In genomic region chr2:151422917-151423439, GRCh38 we compare ENCODE assay signal across 10 cellular contexts. TPM values are rescaled to one million over a fixed set of nuclear protein-coding genes. Genes with fewer than 3 reads are reported as not detected.
A peak's percentile ranks its signal among the peaks of the same experiment; 100 is the strongest.
DNase-seq lines count a peak whose midpoint lies in the region; ATAC-seq and TF ChIP-seq lines count a peak whose summit lies in the region.
"Had no signal": no experiment of that assay in that cellular context is flagged by ENCODE, and none has a peak within 500 bp of the region (broad histone marks: within the 10 kb centered on the region; RNA-seq: fewer than 3 reads in every experiment).

No MANE protein-coding gene starts in this region.

- H3K27me3 ChIP-seq in HCT116 (ENCODE audit: insufficient read depth, low read length) (no peaks in the 10 kb centered on the region), colonic mucosa (no peaks in the 10 kb centered on the region)

- intact Hi-C loops in HCT116 (cut with micrococcal nuclease) (no loop called here), colonic mucosa (cut with DNase I) (no loop called here)

- RAD21 ChIA-PET in HCT116 (lab: Charles Lee; ENCODE audit: low non-redundant PET in 1 of 2, low total read pairs in 2 of 2, uncharacterized antibody in 2 of 2, unreplicated experiment in 2 of 2), result no interaction called here

- H3K4me1 ChIP-seq in HCT116 (ENCODE audit: control insufficient read depth in 1 of 2, insufficient read depth in 2 of 2, low read length in 2 of 2) (no peaks in the 10 kb centered on the region), colonic mucosa (no peaks in the 10 kb centered on the region)

- H3K36me3 ChIP-seq in HCT116 (ENCODE audit: control insufficient read depth in 1 of 2, insufficient read depth in 2 of 2, low read length in 2 of 2) (peaks cover 28 to 50% of the 10 kb centered on the region in 2 experiments; a peak in 3 of 4 replicates), colonic mucosa (no peaks in the 10 kb centered on the region)

- no peak for TF ChIP-seq POLR2A in HCT116 (IDR thresholded peaks at IDR 0.05; ENCODE audit: borderline replicate concordance, extremely low read depth, insufficient read depth, insufficient read length)

- ATAC-seq in activated T-cell treated with anti-CD3 and anti-CD28 coated beads, Interleukin-2, amount 50 U/mL, for 72 hours (replicated peaks in 1 of 2), result peak; percentile 36 to 49
- ATAC-seq in HCT116 (no peak), HG03558 (IDR thresholded peaks at IDR 0.05; ENCODE audit: extremely low read depth, unreplicated experiment) (peak; percentile 78)

- H3K4me2 ChIP-seq in HCT116 (ENCODE audit: low read length), result no peak overlapping the region

- no peak for TF ChIP-seq RAD21 in HCT116 (IDR thresholded peaks at IDR 0.05; ENCODE audit: low read depth)

- no peak overlapping the region for H2AFZ ChIP-seq in HCT116 (ENCODE audit: low read depth, low read length, poor library complexity, severe bottlenecking)

- H3K9me3 ChIP-seq in HCT116 (ENCODE audit: control insufficient read depth in 1 of 2, insufficient read depth in 1 of 2, low read depth in 1 of 2, low read length in 2 of 2) (no peaks in the 10 kb centered on the region), colonic mucosa (no peaks in the 10 kb centered on the region)

- no peaks in the 10 kb centered on the region for H3K27me3 Mint-ChIP-seq in activated T-cell treated with anti-CD3 and anti-CD28 coated beads, Interleukin-2, amount 50 U/mL, for 72 hours (ENCODE audit: low read depth)
- H3K27me3 Mint-ChIP-seq in stimulated activated naive CD8-positive, alpha-beta T cell treated with anti-CD3 and anti-CD28 coated beads, Interleukin-15, Interleukin-2, amounts not matched to agents 100 ng/mL and 50 ng/mL, for 24 hours, result no peaks in the 10 kb centered on the region

- peaks cover 18 to 40% of the 10 kb centered on the region in 2 donors for H3K36me3 Mint-ChIP-seq in activated T-cell treated with anti-CD3 and anti-CD28 coated beads, Interleukin-2, amount 50 U/mL, for 72 hours (ENCODE audit: insufficient read depth in 2 of 2)
- peaks cover 68% of the 10 kb centered on the region for H3K36me3 Mint-ChIP-seq in stimulated activated naive CD8-positive, alpha-beta T cell treated with anti-CD3 and anti-CD28 coated beads, Interleukin-15, Interleukin-2, amounts not matched to agents 100 ng/mL and 50 ng/mL, for 24 hours (ENCODE audit: low read depth)

- CTCF ChIA-PET in HCT116 (lab: Charles Lee), result interaction anchor here (0.6 kb wide), 1 partner anchor 154 kb away, joined by 3 read pairs; no protein-coding TSS in a partner anchor

- no peak for DNase-seq in activated T-cell treated with anti-CD3 and anti-CD28 coated beads, Interleukin-2, amount 50 U/mL, for 72 hours
- no peak for DNase-seq in activated T-cell treated with anti-CD3 and anti-CD28 coated beads, Interleukin-2, amount 50 U/mL, for 1 hour
- DNase-seq in HCT116 (ENCODE audit: low read depth, low spot score) (no peak), colonic mucosa (no peak), HPDE6-E6E7 (ENCODE audit: extremely low spot score) (no peak), ecto neural progenitor cell (ENCODE audit: low spot score) (no peak)
- DNase-seq: activated CD8-positive, alpha-beta memory T cell treated with anti-CD3 and anti-CD28 coated beads, Interleukin-2, amount 50 U/mL, for 4 hours; RPMI8226 had no signal

- H3K4me3 Mint-ChIP-seq in activated T-cell treated with anti-CD3 and anti-CD28 coated beads, Interleukin-2, amount 50 U/mL, for 72 hours, result peak overlapping the region in 1 of 2 donors; percentile 72
- peak overlapping the region; percentile 26 for H3K4me3 Mint-ChIP-seq in stimulated activated naive CD8-positive, alpha-beta T cell treated with anti-CD3 and anti-CD28 coated beads, Interleukin-15, Interleukin-2, amounts not matched to agents 100 ng/mL and 50 ng/mL, for 24 hours

- no peak overlapping the region for H3K9ac ChIP-seq in HCT116 (ENCODE audit: low read length)
- H3K9ac ChIP-seq in colonic mucosa (ENCODE audit: low read depth in 2 of 2, low read length in 2 of 2), result no peak overlapping the region

- H3K4me3 ChIP-seq in HCT116 (replicated peaks in 1 of 2; ENCODE audit: low read depth in 1 of 2, low read length in 2 of 2) (no peak overlapping the region), colonic mucosa (no peak overlapping the region)

- H3K9me3 Mint-ChIP-seq in activated T-cell treated with anti-CD3 and anti-CD28 coated beads, Interleukin-2, amount 50 U/mL, for 72 hours, result no peaks in the 10 kb centered on the region
- H3K9me3 Mint-ChIP-seq in stimulated activated naive CD8-positive, alpha-beta T cell treated with anti-CD3 and anti-CD28 coated beads, Interleukin-15, Interleukin-2, amounts not matched to agents 100 ng/mL and 50 ng/mL, for 24 hours, result no peaks in the 10 kb centered on the region

- H3K27ac ChIP-seq in HCT116 (ENCODE audit: low read depth, low read length) (no peak overlapping the region), colonic mucosa (no peak overlapping the region)

- POLR2A ChIA-PET in HCT116 (lab: Charles Lee), result no interaction called here

- peaks cover 99% of the 10 kb centered on the region for H3K79me2 ChIP-seq in HCT116 (ENCODE audit: insufficient read depth, low read length)

- H4K20me1 ChIP-seq in HCT116 (ENCODE audit: insufficient read depth), result no peaks in the 10 kb centered on the region

- H3K9me2 ChIP-seq in HCT116 (ENCODE audit: insufficient read depth), result no peaks in the 10 kb centered on the region

- peaks cover 50% of the 10 kb centered on the region for H3K4me1 Mint-ChIP-seq in activated T-cell treated with anti-CD3 and anti-CD28 coated beads, Interleukin-2, amount 50 U/mL, for 72 hours (ENCODE audit: low read depth)
- H3K4me1 Mint-ChIP-seq in stimulated activated naive CD8-positive, alpha-beta T cell treated with anti-CD3 and anti-CD28 coated beads, Interleukin-15, Interleukin-2, amounts not matched to agents 100 ng/mL and 50 ng/mL, for 24 hours (ENCODE audit: low read depth), result peaks cover 35% of the 10 kb centered on the region

- H3K27ac Mint-ChIP-seq in activated T-cell treated with anti-CD3 and anti-CD28 coated beads, Interleukin-2, amount 50 U/mL, for 72 hours, result peak overlapping the region; percentile 93
- peak overlapping the region; percentile 69 for H3K27ac Mint-ChIP-seq in stimulated activated naive CD8-positive, alpha-beta T cell treated with anti-CD3 and anti-CD28 coated beads, Interleukin-15, Interleukin-2, amounts not matched to agents 100 ng/mL and 50 ng/mL, for 24 hours

- BruUV-seq in HCT116 (replicated peaks; lab: Mats Ljungman, UMichigan), result TSS peak; percentile 2

- TF ChIP-seq CTCF in HCT116 (IDR thresholded peaks at IDR 0.05 in 2 of 3, conservative IDR thresholded peaks at IDR 0.05 in 1 of 3; ENCODE audit: borderline replicate concordance in 1 of 3, insufficient read depth in 1 of 3, low read depth in 2 of 3, low read length in 2 of 3), result no peak
- no peak for TF ChIP-seq CTCF in colonic mucosa (IDR thresholded peaks at IDR 0.05)

TF ChIP-seq in HCT116, 20 proteins besides CTCF, POLR2A, EP300 and RAD21:
- no peak for TF ChIP-seq SIN3A (IDR thresholded peaks at IDR 0.05; ENCODE audit: low read depth)

RNA-seq across cellular contexts. Expression of gene RIF1, which starts 13.3 kb away (rescaled TPM):
- total RNA-seq in activated T-cell treated with anti-CD3 and anti-CD28 coated beads, Interleukin-2, amount 50 U/mL, for 72 hours, result 10 to 100 TPM; 50.4 to 58.3 TPM
- 48.0 TPM for total RNA-seq in HCT116 (2021; ENCODE audit: unreplicated experiment)
- polyA plus RNA-seq in HCT116 (2012), result 4.6 and 7.1 TPM in 2 replicates
- total RNA-seq in colonic mucosa, result 10 to 100 TPM; 27.8 to 34.2 TPM
